ENCODE assay signal across 6 cellular contexts in genomic region chr5:129115680-129116079, GRCh38.
"Had no signal": no experiment of that assay in that cellular context is flagged by ENCODE, and none has a peak within 500 bp of the region (broad histone marks: within the 10 kb centered on the region; RNA-seq: fewer than 3 reads in every experiment).

No MANE protein-coding gene starts in this region.

- H3K4me3 Mint-ChIP-seq: H9 had no signal

- H3K27ac ChIP-seq: GM23248, HL-60 had no signal

- ATAC-seq: K562 had no signal

- H3K9me3 Mint-ChIP-seq: H9 had no signal

- DNase-seq: GM23248, H9, HCEC 1CT, IMR-90 had no signal

- H2AFZ ChIP-seq: GM23248 had no signal

- H3K27ac Mint-ChIP-seq: H9 had no signal

- H3K4me3 ChIP-seq: GM23248, K562 had no signal
